ENCODE assay signal across 1 cellular context in the genomic region with DNA sequence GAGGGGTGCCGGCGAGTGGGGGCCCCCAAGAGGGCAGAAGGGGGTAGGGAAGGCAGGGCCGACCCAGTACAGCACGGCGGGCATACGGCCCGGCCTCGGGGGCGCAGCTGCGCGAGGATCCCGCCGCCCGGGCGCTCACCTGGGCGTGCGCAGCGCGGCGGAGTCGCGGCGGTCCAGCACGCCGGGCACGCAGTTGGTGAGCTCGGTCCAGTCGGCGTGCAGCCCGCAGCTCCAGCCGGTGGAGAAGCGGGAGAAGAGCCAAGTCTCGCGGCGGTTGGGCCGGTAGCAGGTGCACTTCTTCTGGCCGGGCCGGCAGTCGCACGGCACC.
A peak's percentile ranks its signal among the peaks of the same experiment; 100 is the strongest.
TF ChIP-seq lines count a peak whose summit lies in the region.

No MANE protein-coding gene starts in this region.

TF ChIP-seq in K562, 482 proteins besides CTCF, POLR2A, EP300 and RAD21:
- TF ChIP-seq L3MBTL2 (IDR thresholded peaks at IDR 0.05), result peak; percentile 60
